ENCODE assay signal across 22 cellular contexts in genomic region chr1:182556279-182556678, GRCh38. TPM values are rescaled to one million over a fixed set of nuclear protein-coding genes. Genes with fewer than 3 reads are reported as not detected.
DNase-seq lines count a peak whose midpoint lies in the region; ATAC-seq and TF ChIP-seq lines count a peak whose summit lies in the region.
"Had no signal": no experiment of that assay in that cellular context is flagged by ENCODE, and none has a peak within 500 bp of the region (broad histone marks: within the 10 kb centered on the region; RNA-seq: fewer than 3 reads in every experiment).

No MANE protein-coding gene starts in this region.

- no peak overlapping the region for H3K9ac ChIP-seq in mammary epithelial cell (ENCODE audit: insufficient read depth, low read length)

- no peaks in the 10 kb centered on the region for H3K27me3 ChIP-seq in mammary epithelial cell (ENCODE audit: insufficient read depth, low read length)
- H3K27me3 ChIP-seq: neutrophil had no signal

- intact Hi-C loops in activated CD4-positive, alpha-beta T cell treated with anti-CD3 and anti-CD28 coated beads for 36 hours (cut with DNase I, micrococcal nuclease), result no loop called here
- intact Hi-C loops in mammary epithelial cell (cut with micrococcal nuclease), result no loop called here

- no peaks in the 10 kb centered on the region for H3K4me1 Mint-ChIP-seq in activated CD4-positive, alpha-beta T cell treated with anti-CD3 and anti-CD28 coated beads for 36 hours
- H3K4me1 Mint-ChIP-seq in immature natural killer cell, result no peaks in the 10 kb centered on the region

- no peak overlapping the region for H3K4me2 ChIP-seq in mammary epithelial cell (ENCODE audit: insufficient read depth, low read depth, low read length)

- peaks cover 8% of the 10 kb centered on the region for H3K9me3 Mint-ChIP-seq in activated CD4-positive, alpha-beta T cell treated with anti-CD3 and anti-CD28 coated beads for 36 hours (ENCODE audit: low read depth)
- H3K9me3 Mint-ChIP-seq in immature natural killer cell, result peaks cover 0 to 9% (median 0%) of the 10 kb centered on the region in 6 donors

- no peaks in the 10 kb centered on the region for H4K20me1 ChIP-seq in mammary epithelial cell (ENCODE audit: insufficient read depth, low read length)

- TF ChIP-seq CTCF in mammary epithelial cell (conservative IDR thresholded peaks at IDR 0.05 in 1 of 2, IDR thresholded peaks at IDR 0.05 in 1 of 2; ENCODE audit: extremely low read depth in 1 of 2, insufficient read depth in 1 of 2, low read depth in 1 of 2, low read length in 2 of 2), result no peak

- peak; percentile 61 for ATAC-seq in activated CD4-positive, alpha-beta T cell treated with anti-CD3 and anti-CD28 coated beads for 36 hours
- ATAC-seq in GM18873 (IDR thresholded peaks at IDR 0.05; ENCODE audit: low FRiP score, unreplicated experiment), result no peak

- in situ Hi-C loops in mammary epithelial cell (cut with MboI; ENCODE audit: low sequenced_read_pairs in 2 of 2), result no loop called here

- H3K4me1 ChIP-seq in mammary epithelial cell (ENCODE audit: insufficient read depth, low read length), result peaks cover 12% of the 10 kb centered on the region
- H3K4me1 ChIP-seq: HAP-1, prostate gland had no signal

- POLR2A ChIA-PET in activated CD4-positive, alpha-beta T cell treated with anti-CD3 and anti-CD28 coated beads for 36 hours (lab: Charles Lee), result no interaction called here

- no peak overlapping the region for H3K4me3 ChIP-seq in mammary epithelial cell (replicated peaks in 1 of 3; ENCODE audit: insufficient read depth in 1 of 3, low read depth in 2 of 3, low read length in 3 of 3)
- H3K4me3 ChIP-seq: HAP-1, prostate gland had no signal

- H2AFZ ChIP-seq in mammary epithelial cell (ENCODE audit: low read depth, low read length), result no peak overlapping the region

- no TSS peak for BruUV-seq in mammary epithelial cell (replicated peaks; lab: Mats Ljungman, UMichigan)

- CTCF ChIA-PET in activated CD4-positive, alpha-beta T cell treated with anti-CD3 and anti-CD28 coated beads for 36 hours (lab: Charles Lee), result no interaction called here
- CTCF ChIA-PET in mammary epithelial cell (lab: Charles Lee; ENCODE audit: low non-redundant PET), result no interaction called here

- H3K36me3 Mint-ChIP-seq in activated CD4-positive, alpha-beta T cell treated with anti-CD3 and anti-CD28 coated beads for 36 hours (ENCODE audit: low read depth), result no peaks in the 10 kb centered on the region
- peaks cover 0 to 3% (median 0%) of the 10 kb centered on the region in 3 donors for H3K36me3 Mint-ChIP-seq in immature natural killer cell

- no peak overlapping the region for H3K27ac Mint-ChIP-seq in activated CD4-positive, alpha-beta T cell treated with anti-CD3 and anti-CD28 coated beads for 36 hours
- H3K27ac Mint-ChIP-seq in immature natural killer cell, result no peak overlapping the region
- H3K27ac Mint-ChIP-seq: dendritic cell treated with granulocyte-macrophage colony-stimulating factor and Interleukin-4, amounts not matched to agents 40 ng/mL and 50 ng/mL, for 4 days had no signal

- no peak overlapping the region for H3K4me3 Mint-ChIP-seq in activated CD4-positive, alpha-beta T cell treated with anti-CD3 and anti-CD28 coated beads for 36 hours
- H3K4me3 Mint-ChIP-seq in immature natural killer cell, result no peak overlapping the region
- H3K4me3 Mint-ChIP-seq: dendritic cell treated with granulocyte-macrophage colony-stimulating factor and Interleukin-4, amounts not matched to agents 40 ng/mL and 50 ng/mL, for 4 days had no signal

- DNase-seq in activated CD4-positive, alpha-beta T cell treated with anti-CD3 and anti-CD28 coated beads for 36 hours, result no peak
- no peak for DNase-seq in activated CD4-positive, alpha-beta T cell treated with anti-CD3 and anti-CD28 coated beads, Interleukin-2, amount 50 U/mL, for 1 hour
- DNase-seq in M059J (ENCODE audit: low read depth) (peak; percentile 22), mammary epithelial cell (peak; percentile 61), renal cortical epithelial cell (ENCODE audit: low read depth) (peak; percentile 72), immature natural killer cell (no peak), cerebellar nuclear complex (lab: John Stamatoyannopoulos, UW) (no peak)
- DNase-seq: activated CD4-positive, CD25-positive, alpha-beta regulatory T cell treated with anti-CD3 and anti-CD28 coated beads, Interleukin-2, amount 50 U/mL, for 72 hours; activated naive CD4-positive, alpha-beta T cell treated with anti-CD3 and anti-CD28 coated beads, Interleukin-2, amount 50 U/mL, for 16 hours; activated T-cell treated with anti-CD3 and anti-CD28 coated beads, Interleukin-2, amount 50 U/mL, for 48 hours; AML-193; caudate nucleus; NCI-H1105 treated with DMSO at 0.1 percent for 48 hours; NCI-H2081 treated with DMSO at 0.1 percent for 48 hours; NCI-H446; trophoblast cell had no signal

- H3K27ac ChIP-seq in mammary epithelial cell (ENCODE audit: insufficient read depth, low read depth, low read length), result no peak overlapping the region
- H3K27ac ChIP-seq: HL-60, neutrophil, prostate gland had no signal

- peaks cover 7% of the 10 kb centered on the region for H3K27me3 Mint-ChIP-seq in activated CD4-positive, alpha-beta T cell treated with anti-CD3 and anti-CD28 coated beads for 36 hours
- no peaks in the 10 kb centered on the region for H3K27me3 Mint-ChIP-seq in immature natural killer cell (ENCODE audit: low read depth in 3 of 3)
- H3K27me3 Mint-ChIP-seq: dendritic cell treated with granulocyte-macrophage colony-stimulating factor and Interleukin-4, amounts not matched to agents 40 ng/mL and 50 ng/mL, for 4 days had no signal

- H3K79me2 ChIP-seq in mammary epithelial cell (ENCODE audit: insufficient read depth, low read length), result no peaks in the 10 kb centered on the region

- dilution Hi-C loops in mammary epithelial cell (cut with HindIII; ENCODE audit: low sequenced_read_pairs), result no loop called here

- H3K36me3 ChIP-seq in mammary epithelial cell (ENCODE audit: insufficient read depth, low read length), result no peaks in the 10 kb centered on the region
- H3K36me3 ChIP-seq: HAP-1, neutrophil, prostate gland had no signal

- H3K9me3 ChIP-seq in mammary epithelial cell (replicated peaks; ENCODE audit: insufficient read depth, low read length), result no peaks in the 10 kb centered on the region
- H3K9me3 ChIP-seq: neutrophil, prostate gland had no signal

RNA-seq across cellular contexts. Expression of gene RNASEL, which starts 32.8 kb away (rescaled TPM):
- total RNA-seq in activated CD4-positive, alpha-beta T cell treated with anti-CD3 and anti-CD28 coated beads for 36 hours, result 1 to 10 TPM; 3.7 to 4.0 TPM
- 7.6 and 12.5 TPM in 2 replicates for total RNA-seq in M059J (2014; rRNA removed; shearing (Covaris generic))
- total RNA-seq in mammary epithelial cell (1 to 10 TPM; 3.0 to 3.5 TPM), renal cortical epithelial cell (7.8 and 16.0 TPM in 2 replicates)
- polyA plus RNA-seq in mammary epithelial cell (3.0 TPM), immature natural killer cell (1 to 10 TPM; 2.0 to 5.7 (median 2.8) TPM)
- 2.2 TPM for polyA minus RNA-seq in mammary epithelial cell

RNA-seq across cellular contexts. Expression of gene RGS16, which starts 47.9 kb away (rescaled TPM):
- total RNA-seq in activated CD4-positive, alpha-beta T cell treated with anti-CD3 and anti-CD28 coated beads for 36 hours, result 10 to 100 TPM; 27.2 to 30.6 TPM
- not detected in 2 replicates for total RNA-seq in M059J (2014; rRNA removed; shearing (Covaris generic))
- total RNA-seq in mammary epithelial cell (under 1 TPM; 0.33 to 0.52 TPM), renal cortical epithelial cell (under 0.01 TPM in 1 of 2 replicates, not detected in the other)
- polyA plus RNA-seq in mammary epithelial cell (0.80 TPM), immature natural killer cell (under 1 TPM; 0.21 to 0.50 (median 0.48) TPM)
- 3.0 TPM for polyA minus RNA-seq in mammary epithelial cell

Comparison
In these comparisons a context has a peak if more than half of its experiments do, and no peak if none do; other contexts are left out.
1. DNase-seq: peak in M059J (single experiment), mammary epithelial cell (single experiment) and renal cortical epithelial cell (single experiment); none in activated CD4-positive, alpha-beta T cell treated with anti-CD3 and anti-CD28 coated beads for 36 hours (single experiment), activated CD4-positive, alpha-beta T cell treated with anti-CD3 and anti-CD28 coated beads, Interleukin-2, amount 50 U/mL, for 1 hour (single experiment), immature natural killer cell (0 of 3) and cerebellar nuclear complex (0 of 2).
2. RNA of gene RGS16, which starts 47.9 kb away (total RNA-seq): 27.2 to 30.6 TPM in activated CD4-positive, alpha-beta T cell treated with anti-CD3 and anti-CD28 coated beads for 36 hours; 0.33 to 0.52 TPM in mammary epithelial cell, not detected in M059J and under 0.01 TPM in renal cortical epithelial cell; every median in the first group is over 10 times any median in the second.